8 cellular contexts compared by ENCODE assay signal in genomic region chr2:73385486-73386341, GRCh38. TPM values are rescaled to one million over a fixed set of nuclear protein-coding genes. Genes with fewer than 3 reads are reported as not detected.
DNase-seq lines count a peak whose midpoint lies in the region; ATAC-seq and TF ChIP-seq lines count a peak whose summit lies in the region.

TSS of gene ALMS1 (plus strand) at chr2:73385836. CDS start at chr2:73385869, 33 bp downstream.

- DNase-seq in Caco-2 (peak; percentile 88 to 91), HT1080 (ENCODE audit: low read depth) (peak; percentile 89), NOMO-1 (lab: John Stamatoyannopoulos, UW; ENCODE audit: unreplicated experiment in 2 of 2) (peak; percentile 89 to 92), memory B cell (ENCODE audit: low spot score in 2 of 2) (peak; percentile 75 to 83)
- peak; percentile 79 to 87 (median 82) for DNase-seq in effector memory CD4-positive, alpha-beta T cell
- peak; percentile 74 for DNase-seq in stimulated activated CD8-positive, alpha-beta memory T cell treated with anti-CD3 and anti-CD28 coated beads, Interleukin-12 subunit alpha, Interleukin-12 subunit beta, amount 100 ng/mL, for 1 hour (ENCODE audit: low read depth)

- intact Hi-C loops in Caco-2 (cut with micrococcal nuclease; ENCODE audit: unreplicated experiment): no loop called here

- H3K27ac Mint-ChIP-seq in Caco-2 (ENCODE audit: unreplicated experiment) (peak within 1 kb of the TSS; percentile 86), memory B cell (peak within 1 kb of the TSS; percentile 93)

- H3K9me3 ChIP-seq in Caco-2: no peaks in the 10 kb centered on the region
- no peaks in the 10 kb centered on the region for H3K9me3 ChIP-seq in effector memory CD4-positive, alpha-beta T cell (ENCODE audit: control insufficient read depth, low read length)

- peak in 1 of 2 experiments; percentile 23 for TF ChIP-seq CTCF in Caco-2 (IDR thresholded peaks at IDR 0.05; ENCODE audit: insufficient read depth in 1 of 2, low read depth in 1 of 2, low read length in 1 of 2, severe bottlenecking in 1 of 2, unreplicated experiment in 1 of 2)

- no peaks in the 10 kb centered on the region for H3K27me3 ChIP-seq in Caco-2 (replicated peaks; ENCODE audit: control insufficient read depth, insufficient read depth, low read length)
- no peaks in the 10 kb centered on the region for H3K27me3 ChIP-seq in effector memory CD4-positive, alpha-beta T cell (replicated peaks; ENCODE audit: control insufficient read depth, insufficient read depth, low read length, poor library complexity, severe bottlenecking)

- peak within 1 kb of the TSS; percentile 80 for H3K27ac ChIP-seq in effector memory CD4-positive, alpha-beta T cell (ENCODE audit: insufficient read depth, low read length, poor library complexity, severe bottlenecking)

- H3K36me3 Mint-ChIP-seq in Caco-2 (ENCODE audit: insufficient read depth, unreplicated experiment) (no peaks in the 10 kb centered on the region), memory B cell (peaks cover 1% of the 10 kb centered on the region)

- H3K4me1 ChIP-seq in Caco-2: peaks cover 4% of the 10 kb centered on the region; the same call in 1 of the 2 replicates
- peaks cover 12% of the 10 kb centered on the region for H3K4me1 ChIP-seq in effector memory CD4-positive, alpha-beta T cell (ENCODE audit: control insufficient read depth, insufficient read depth, low read length, poor library complexity, severe bottlenecking)

- H3K27me3 Mint-ChIP-seq in Caco-2 (ENCODE audit: insufficient read depth, unreplicated experiment) (peaks cover 3% of the 10 kb centered on the region), memory B cell (peaks cover 2% of the 10 kb centered on the region)

- no peaks in the 10 kb centered on the region for H3K36me3 ChIP-seq in Caco-2 (ENCODE audit: control insufficient read depth, insufficient read depth, low read length)
- no peaks in the 10 kb centered on the region for H3K36me3 ChIP-seq in effector memory CD4-positive, alpha-beta T cell (ENCODE audit: control insufficient read depth, insufficient read depth, low read length)

- peak within 1 kb of the TSS; percentile 95 for H3K4me3 ChIP-seq in Caco-2 (ENCODE audit: low read depth, low read length)
- H3K4me3 ChIP-seq in effector memory CD4-positive, alpha-beta T cell (ENCODE audit: insufficient read depth, low read depth, low read length, poor library complexity, severe bottlenecking): peak within 1 kb of the TSS; percentile 80

- POLR2A ChIA-PET in Caco-2 (lab: Charles Lee): interaction anchor here (0.6 to 0.8 kb wide), 2 partner anchors 96 to 153 kb away, joined by 3 to 6 read pairs; partner anchors contain the start of gene PRADC1
- POLR2A ChIA-PET in activated CD8-positive, alpha-beta memory T cell treated with anti-CD3 and anti-CD28 coated beads for 36 hours (lab: Charles Lee): interaction anchor here (1.3 to 1.8 kb wide), 2 partner anchors 101 to 152 kb away, joined by 8 to 9 read pairs; partner anchors contain the start of genes CCT7, FBXO41 and PRADC1

- H3K4me1 Mint-ChIP-seq in Caco-2 (ENCODE audit: low read depth, unreplicated experiment): no peaks in the 10 kb centered on the region
- H3K4me1 Mint-ChIP-seq in memory B cell: peaks cover 21% of the 10 kb centered on the region

- CTCF ChIA-PET in Caco-2 (lab: Charles Lee): interaction anchor here (0.6 to 1.1 kb wide), 2 partner anchors 11 to 523 kb away, joined by 5 read pairs; no protein-coding TSS in a partner anchor
- CTCF ChIA-PET in activated CD8-positive, alpha-beta memory T cell treated with anti-CD3 and anti-CD28 coated beads for 36 hours (lab: Charles Lee): interaction anchor here (2.0 kb wide), 1 partner anchor 100 kb away, joined by 6 read pairs; no protein-coding TSS in a partner anchor

- no peaks in the 10 kb centered on the region for H3K9me3 Mint-ChIP-seq in Caco-2 (ENCODE audit: unreplicated experiment)
- H3K9me3 Mint-ChIP-seq in memory B cell: no peaks in the 10 kb centered on the region

- BruUV-seq in Caco-2 (replicated peaks; lab: Mats Ljungman, UMichigan): no TSS peak

- peak; percentile 93 for ATAC-seq in GM21367 (IDR thresholded peaks at IDR 0.05; ENCODE audit: unreplicated experiment)
- ATAC-seq in memory B cell (ENCODE audit: low read depth): peak; percentile 86

- H3K4me3 Mint-ChIP-seq in Caco-2 (ENCODE audit: unreplicated experiment) (peak within 1 kb of the TSS; percentile 93), memory B cell (peak within 1 kb of the TSS; percentile 95)

RNA-seq across cellular contexts. Expression of gene ALMS1, which starts in this region (rescaled TPM):
- total RNA-seq in Caco-2 (2022): 7.4 and 9.2 TPM in 2 replicates
- total RNA-seq in HT1080 (2014; rRNA removed; shearing (Covaris generic)): 12.3 and 14.6 TPM in 2 replicates
- 4.4 and 5.5 TPM in 2 replicates for polyA plus RNA-seq in HT1080 (2015; cell fraction: cytosol; rRNA removed)
- polyA plus RNA-seq in HT1080 (2015; cell fraction: nucleus; rRNA removed): 13.8 and 15.8 TPM in 2 replicates
- 10 to 100 TPM; 21.1 to 22.8 TPM for total RNA-seq in activated CD8-positive, alpha-beta memory T cell treated with anti-CD3 and anti-CD28 coated beads for 36 hours

Comparison
In these comparisons a context has a peak if more than half of its experiments do, and no peak if none do; other contexts are left out.
1. Peak in every context shown above with its lines: DNase-seq, ATAC-seq, H3K4me3 ChIP-seq and H3K27ac ChIP-seq.